In the genomic region with DNA sequence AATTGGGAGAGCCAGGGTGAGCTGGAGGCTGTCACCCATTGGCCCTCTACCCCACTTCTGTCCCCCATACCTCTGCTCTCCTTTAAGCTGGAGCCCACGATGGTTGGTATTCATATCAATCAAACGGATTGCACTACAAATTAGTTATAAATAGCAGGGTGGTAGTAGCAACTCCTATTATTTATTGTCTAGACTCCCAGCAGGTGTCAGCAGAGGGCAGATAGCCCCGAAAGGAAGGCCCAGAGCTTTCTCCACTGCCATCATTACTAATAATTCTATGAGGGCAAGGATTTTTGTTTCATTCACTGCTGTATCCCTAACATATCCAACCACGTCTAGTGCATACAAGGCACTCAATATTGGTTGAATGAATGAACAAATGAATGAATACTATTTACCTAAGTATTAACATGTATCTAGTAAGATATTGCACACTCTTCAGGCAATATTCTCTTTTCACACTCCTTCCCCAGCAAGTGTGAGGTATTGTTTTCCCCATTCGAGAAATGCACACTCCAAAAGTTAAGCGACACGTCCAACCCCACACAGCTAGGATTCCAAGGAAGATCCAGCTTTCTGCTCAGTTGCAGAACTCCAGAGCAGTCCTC, we compare ENCODE assay signal across 8 cellular contexts. TPM values are rescaled to one million over a fixed set of nuclear protein-coding genes. Genes with fewer than 3 reads are reported as not detected.
DNase-seq lines count a peak whose midpoint lies in the region; ATAC-seq and TF ChIP-seq lines count a peak whose summit lies in the region.

No MANE protein-coding gene starts in this region.

- peak; percentile 59 for TF ChIP-seq CTCF in MCF 10A (IDR thresholded peaks at IDR 0.05; ENCODE audit: unreplicated experiment)

- intact Hi-C loops in MCF 10A (cut with micrococcal nuclease), result loop anchor here (1.0 kb wide), 1 partner anchor 37 kb away; no protein-coding TSS in a partner anchor

- BruUV-seq in MCF 10A (replicated peaks; lab: Mats Ljungman, UMichigan), result no TSS peak

- H3K27me3 Mint-ChIP-seq in MCF 10A (ENCODE audit: insufficient read depth, unreplicated experiment), result no peaks in the 10 kb centered on the region

- no peak overlapping the region for H3K27ac Mint-ChIP-seq in activated naive CD4-positive, alpha-beta T cell treated with anti-CD3 and anti-CD28 coated beads, Interleukin-2, amount 50 U/mL, for 72 hours
- no peak overlapping the region for H3K27ac Mint-ChIP-seq in MCF 10A (ENCODE audit: low read depth, unreplicated experiment)

- DNase-seq in activated naive CD4-positive, alpha-beta T cell treated with Interleukin-2 at 50 U/mL for 16 hours, result peak; percentile 21
- no peak for DNase-seq in activated naive CD4-positive, alpha-beta T cell treated with anti-CD3 and anti-CD28 coated beads, Interleukin-2, amount 50 U/mL, for 72 hours (ENCODE audit: low spot score in 2 of 2)
- peak; percentile 76 for DNase-seq in NCI-H1694 (lab: John Stamatoyannopoulos, UW)
- DNase-seq in MCF 10A (ENCODE audit: unreplicated experiment), result peak; percentile 69
- DNase-seq in medulla oblongata (ENCODE audit: extremely low spot score), result peak; percentile 45
- DNase-seq in occipital lobe (lab: John Stamatoyannopoulos, UW), result no peak

- CTCF ChIA-PET in MCF 10A (lab: Yijun Ruan, JAX), result interaction anchor here (0.7 to 30.0 kb wide), 13 partner anchors 9 to 155 kb away, joined by 3 to 684 read pairs (median 6); a partner anchor contains a TSS

- no peaks in the 10 kb centered on the region for H3K36me3 Mint-ChIP-seq in activated naive CD4-positive, alpha-beta T cell treated with anti-CD3 and anti-CD28 coated beads, Interleukin-2, amount 50 U/mL, for 72 hours
- peaks cover 12% of the 10 kb centered on the region for H3K36me3 Mint-ChIP-seq in MCF 10A (ENCODE audit: insufficient read depth, unreplicated experiment)

- POLR2A ChIA-PET in MCF 10A (lab: Yijun Ruan, JAX), result interaction anchor here (0.8 to 27.6 kb wide), 4 partner anchors 8 to 42 kb away, joined by 3 to 736 read pairs (median 247); a partner anchor contains a TSS

- H3K9me3 Mint-ChIP-seq in activated naive CD4-positive, alpha-beta T cell treated with anti-CD3 and anti-CD28 coated beads, Interleukin-2, amount 50 U/mL, for 72 hours, result no peaks in the 10 kb centered on the region
- no peaks in the 10 kb centered on the region for H3K9me3 Mint-ChIP-seq in MCF 10A (ENCODE audit: unreplicated experiment)

- no peak overlapping the region for H3K4me3 Mint-ChIP-seq in MCF 10A (ENCODE audit: unreplicated experiment)

- H3K4me1 Mint-ChIP-seq in MCF 10A (ENCODE audit: insufficient read depth, unreplicated experiment), result peaks cover 13% of the 10 kb centered on the region

- ATAC-seq in activated naive CD4-positive, alpha-beta T cell treated with anti-CD3 and anti-CD28 coated beads, Interleukin-2, amount 50 U/mL, for 72 hours, result no peak
- ATAC-seq in HG02852 (IDR thresholded peaks at IDR 0.05; ENCODE audit: unreplicated experiment) (no peak), GM18909 (IDR thresholded peaks at IDR 0.05; ENCODE audit: poor library complexity, unreplicated experiment) (no peak)

RNA-seq across cellular contexts. Expression of a gene that starts 6.3 kb away (rescaled TPM):
- total RNA-seq in activated naive CD4-positive, alpha-beta T cell treated with anti-CD3 and anti-CD28 coated beads, Interleukin-2, amount 50 U/mL, for 72 hours, result not detected
- not detected in 2 replicates for total RNA-seq in MCF 10A (2022)
- not detected for total RNA-seq in occipital lobe

RNA-seq across cellular contexts. Expression of a gene that starts 14.0 kb away (rescaled TPM):
- under 1 TPM in 1 of 2 donors, not detected in 1; 0.16 TPM for total RNA-seq in activated naive CD4-positive, alpha-beta T cell treated with anti-CD3 and anti-CD28 coated beads, Interleukin-2, amount 50 U/mL, for 72 hours
- total RNA-seq in MCF 10A (2022) (0.23 and 0.39 TPM in 2 replicates), occipital lobe (0.16 TPM)

RNA-seq across cellular contexts. Expression of a gene that starts 28.4 kb away (rescaled TPM):
- under 1 TPM in 1 of 2 donors, not detected in 1; 0.74 TPM for total RNA-seq in activated naive CD4-positive, alpha-beta T cell treated with anti-CD3 and anti-CD28 coated beads, Interleukin-2, amount 50 U/mL, for 72 hours
- total RNA-seq in MCF 10A (2022), result 22.3 and 27.4 TPM in 2 replicates
- 8.9 TPM for total RNA-seq in occipital lobe

RNA-seq across cellular contexts. Expression of a gene that starts 35.6 kb away (rescaled TPM):
- total RNA-seq in activated naive CD4-positive, alpha-beta T cell treated with anti-CD3 and anti-CD28 coated beads, Interleukin-2, amount 50 U/mL, for 72 hours, result 1 to 10 TPM in 1 of 2 donors, not detected in 1; 1.1 TPM
- total RNA-seq in MCF 10A (2022) (0.09 and 0.10 TPM in 2 replicates), occipital lobe (5.1 TPM)

RNA-seq across cellular contexts. Expression of a gene that starts 42.3 kb away (rescaled TPM):
- total RNA-seq in activated naive CD4-positive, alpha-beta T cell treated with anti-CD3 and anti-CD28 coated beads, Interleukin-2, amount 50 U/mL, for 72 hours, result 100 to 1,000 TPM; 283 to 312 TPM
- total RNA-seq in MCF 10A (2022), result 284 and 337 TPM in 2 replicates
- total RNA-seq in occipital lobe, result 72.8 TPM

Comparison
In these comparisons a context has a peak if more than half of its experiments do, and no peak if none do; other contexts are left out.
1. DNase-seq: peak in activated naive CD4-positive, alpha-beta T cell treated with Interleukin-2 at 50 U/mL for 16 hours (single experiment), NCI-H1694 (single experiment), MCF 10A (single experiment) and medulla oblongata (single experiment); none in activated naive CD4-positive, alpha-beta T cell treated with anti-CD3 and anti-CD28 coated beads, Interleukin-2, amount 50 U/mL, for 72 hours (0 of 2) and occipital lobe (single experiment).